Comparison of ENCODE assay signal across 10 cellular contexts in genomic region chr1:100928128-100928527, GRCh38. TPM values are rescaled to one million over a fixed set of nuclear protein-coding genes. Genes with fewer than 3 reads are reported as not detected.
DNase-seq lines count a peak whose midpoint lies in the region; ATAC-seq, FAIRE-seq and TF ChIP-seq lines count a peak whose summit lies in the region.
"Had no signal": no experiment of that assay in that cellular context is flagged by ENCODE, and none has a peak within 500 bp of the region (broad histone marks: within the 10 kb centered on the region; RNA-seq: fewer than 3 reads in every experiment).

No MANE protein-coding gene starts in this region.

- peaks cover 0 to 3% (median 0%) of the 10 kb centered on the region in 7 donors for H3K9me3 Mint-ChIP-seq in CD4-positive, CD25-positive, alpha-beta regulatory T cell

- no peaks in the 10 kb centered on the region for H3K9me3 ChIP-seq in CD4-positive, CD25-positive, alpha-beta regulatory T cell (ENCODE audit: control insufficient read depth in 2 of 2, low read length in 2 of 2)
- H3K9me3 ChIP-seq in RWPE2 (ENCODE audit: severe bottlenecking) = no peaks in the 10 kb centered on the region

- H3K27ac Mint-ChIP-seq in CD4-positive, CD25-positive, alpha-beta regulatory T cell = no peak overlapping the region

- no peak overlapping the region for H3K4me3 Mint-ChIP-seq in CD4-positive, CD25-positive, alpha-beta regulatory T cell

- peak overlapping the region; percentile 68 for H3K27ac ChIP-seq in CD4-positive, CD25-positive, alpha-beta regulatory T cell (ENCODE audit: insufficient read depth, low read length, poor library complexity, severe bottlenecking)
- H3K27ac ChIP-seq in RWPE2 (ENCODE audit: poor library complexity, severe bottlenecking) = no peak overlapping the region

- no peaks in the 10 kb centered on the region for H3K27me3 ChIP-seq in CD4-positive, CD25-positive, alpha-beta regulatory T cell (ENCODE audit: control insufficient read depth, insufficient read depth, low read length)
- H3K27me3 ChIP-seq in RWPE2 (ENCODE audit: insufficient read depth, poor library complexity, severe bottlenecking) = no peaks in the 10 kb centered on the region

- no peaks in the 10 kb centered on the region for H3K36me3 ChIP-seq in CD4-positive, CD25-positive, alpha-beta regulatory T cell (ENCODE audit: control insufficient read depth, insufficient read depth, low read length)
- peaks cover 77% of the 10 kb centered on the region for H3K36me3 ChIP-seq in RWPE2 (ENCODE audit: low read depth)

- peaks cover 38 to 59% (median 42%) of the 10 kb centered on the region in 4 donors for H3K4me1 Mint-ChIP-seq in CD4-positive, CD25-positive, alpha-beta regulatory T cell

- TF ChIP-seq CTCF in RWPE2 (IDR thresholded peaks at IDR 0.05; ENCODE audit: poor library complexity, severe bottlenecking) (peak; percentile 22), fibroblast of pulmonary artery (IDR thresholded peaks at IDR 0.05; ENCODE audit: low read length, missing control alignments) (peak; percentile 3)

- H3K4me3 ChIP-seq in CD4-positive, CD25-positive, alpha-beta regulatory T cell (ENCODE audit: low read depth, low read length) = peak overlapping the region; percentile 78
- H3K4me3 ChIP-seq in RWPE2 (ENCODE audit: severe bottlenecking) (no peak overlapping the region), fibroblast of pulmonary artery (replicated peaks; ENCODE audit: low read depth, low read length) (no peak overlapping the region)

- H3K4me1 ChIP-seq in CD4-positive, CD25-positive, alpha-beta regulatory T cell (ENCODE audit: control insufficient read depth, insufficient read depth, low read length, poor library complexity, severe bottlenecking) = peaks cover 88% of the 10 kb centered on the region
- H3K4me1 ChIP-seq in RWPE2 (ENCODE audit: insufficient read depth, poor library complexity, severe bottlenecking) = no peaks in the 10 kb centered on the region

- DNase-seq in CD4-positive, CD25-positive, alpha-beta regulatory T cell = peak in 1 of 3 donors; percentile 30
- DNase-seq in GM19239 (ENCODE audit: insufficient read length, low spot score) (no peak), RWPE2 (ENCODE audit: low spot score) (no peak), fibroblast of pulmonary artery (ENCODE audit: low read depth) (peak; percentile 12), germinal center (ENCODE audit: low spot score) (no peak), DMS79 treated with DMSO at 0.1 percent for 48 hours (lab: John Stamatoyannopoulos, UW) (no peak), CD1c-positive myeloid dendritic cell (ENCODE audit: extremely low spot score) (no peak), hippocampal formation (lab: John Stamatoyannopoulos, UW) (no peak)
- DNase-seq: activated T-cell treated with anti-CD3 and anti-CD28 coated beads for 4 hours, NCI-H187 had no signal

- FAIRE-seq in GM19239 (lab: Jason Lieb, UNC) = peak; percentile 39

- no peaks in the 10 kb centered on the region for H3K27me3 Mint-ChIP-seq in CD4-positive, CD25-positive, alpha-beta regulatory T cell

- H3K36me3 Mint-ChIP-seq in CD4-positive, CD25-positive, alpha-beta regulatory T cell = peaks cover 25% of the 10 kb centered on the region

- ATAC-seq in CD4-positive, CD25-positive, alpha-beta regulatory T cell (ENCODE audit: low read depth in 2 of 2) = no peak
- no peak for ATAC-seq in RWPE2 (ENCODE audit: low read depth)

RNA-seq across cellular contexts. Expression of gene SLC30A7, which starts 32.2 kb away (rescaled TPM):
- total RNA-seq in CD4-positive, CD25-positive, alpha-beta regulatory T cell = 29.1 TPM
- polyA plus RNA-seq in CD4-positive, CD25-positive, alpha-beta regulatory T cell = 10 to 100 TPM; 12.8 to 16.8 (median 13.9) TPM

RNA-seq across cellular contexts. Expression of gene EXTL2, which starts 33.5 kb away (rescaled TPM):
- 1.6 TPM for total RNA-seq in CD4-positive, CD25-positive, alpha-beta regulatory T cell
- 1 to 10 TPM in 2 of 4 donors, under 1 TPM in 2; 0.91 to 2.7 (median 1.3) TPM for polyA plus RNA-seq in CD4-positive, CD25-positive, alpha-beta regulatory T cell
